8 cellular contexts compared by ENCODE assay signal in genomic region chr4:39977489-39978377, GRCh38. TPM values are rescaled to one million over a fixed set of nuclear protein-coding genes. Genes with fewer than 3 reads are reported as not detected.
DNase-seq lines count a peak whose midpoint lies in the region; ATAC-seq lines count a peak whose summit lies in the region.

PDS5A (minus strand) TSS chr4:39977911; CDS start chr4:39976577, 1,334 bp downstream.

- H3K36me3 ChIP-seq in HUES48 (ENCODE audit: control insufficient read depth, insufficient read depth, low read length) = peaks cover 32% of the 10 kb centered on the region
- H3K36me3 ChIP-seq in NT2/D1 (ENCODE audit: insufficient read depth, insufficient read length, low read length) = peaks cover 30% of the 10 kb centered on the region

- H3K27ac ChIP-seq in HUES48 (ENCODE audit: low read depth, low read length) = peak within 1 kb of the TSS; percentile 88

- DNase-seq in Caki2 (ENCODE audit: low read depth) = peak; percentile 95
- DNase-seq in NT2/D1 (ENCODE audit: low read depth, low spot score) = peak; percentile 77
- DNase-seq in activated CD8-positive, alpha-beta memory T cell treated with anti-CD3 and anti-CD28 coated beads, Interleukin-2, amount 50 U/mL, for 24 hours (ENCODE audit: extremely low read depth) = peak; percentile 51
- peak; percentile 89 for DNase-seq in midbrain (lab: John Stamatoyannopoulos, UW)
- DNase-seq in stimulated activated CD8-positive, alpha-beta memory T cell treated with anti-CD3 and anti-CD28 coated beads, Interleukin-2, amount 100 ng/mL, for 1 hour (ENCODE audit: low read depth in 2 of 2) = peak; percentile 69 to 75

- H3K27me3 ChIP-seq in HUES48 (ENCODE audit: control insufficient read depth, insufficient read depth, low read length) = no peaks in the 10 kb centered on the region
- no peaks in the 10 kb centered on the region for H3K27me3 ChIP-seq in NT2/D1 (ENCODE audit: insufficient read depth, insufficient read length)

- H3K9ac ChIP-seq in HUES48 (ENCODE audit: low read depth, low read length) (peak within 1 kb of the TSS; percentile 90), NT2/D1 (ENCODE audit: insufficient read length, low read depth) (peak within 1 kb of the TSS; percentile 89)

- peaks cover 23% of the 10 kb centered on the region for H3K4me1 ChIP-seq in HUES48 (ENCODE audit: control insufficient read depth, insufficient read depth, low read length)
- H3K4me1 ChIP-seq in NT2/D1 (ENCODE audit: insufficient read depth, insufficient read length) = no peaks in the 10 kb centered on the region

- in situ Hi-C loops in Caki2 (cut with HindIII; ENCODE audit: low pct_unique_long_range_greater_than_20kb, low sequenced_read_pairs) = no loop called here
- in situ Hi-C loops in endometrial microvascular endothelial cells (cut with HindIII; ENCODE audit: inconsistent ontology term, low pct_unique_long_range_greater_than_20kb, low sequenced_read_pairs) = no loop called here

- H3K9me3 ChIP-seq in HUES48 (ENCODE audit: control insufficient read depth, insufficient read depth, low read length) = no peaks in the 10 kb centered on the region
- 0 out of 2 replicates have a peak, but pooled peaks cover 5% of the 10 kb centered on the region for H3K9me3 ChIP-seq in NT2/D1 (ENCODE audit: insufficient read depth, low read length)

- peak within 1 kb of the TSS; percentile 86 for H3K4me3 ChIP-seq in HUES48 (ENCODE audit: low read depth, low read length)
- peak within 1 kb of the TSS; percentile 80 for H3K4me3 ChIP-seq in NT2/D1 (ENCODE audit: insufficient read length, low read depth)

- ATAC-seq in GM21390 (IDR thresholded peaks at IDR 0.05; ENCODE audit: unreplicated experiment) = peak; percentile 72

RNA-seq across cellular contexts. Expression of gene PDS5A, which starts in this region (rescaled TPM):
- 31.3 and 42.3 TPM in 2 replicates for total RNA-seq in Caki2 (2014; rRNA removed; shearing (Covaris generic); ENCODE audit: low replicate concordance)
- 75.8 TPM for total RNA-seq in endometrial microvascular endothelial cells (ENCODE audit: inconsistent ontology term)

Comparison
In these comparisons a context has a peak if more than half of its experiments do, and no peak if none do; other contexts are left out.
1. Peak in every context shown above with its lines: DNase-seq, ATAC-seq, H3K4me3 ChIP-seq and H3K27ac ChIP-seq.